Comparison of ENCODE assay signal across 20 cellular contexts in the genomic region with DNA sequence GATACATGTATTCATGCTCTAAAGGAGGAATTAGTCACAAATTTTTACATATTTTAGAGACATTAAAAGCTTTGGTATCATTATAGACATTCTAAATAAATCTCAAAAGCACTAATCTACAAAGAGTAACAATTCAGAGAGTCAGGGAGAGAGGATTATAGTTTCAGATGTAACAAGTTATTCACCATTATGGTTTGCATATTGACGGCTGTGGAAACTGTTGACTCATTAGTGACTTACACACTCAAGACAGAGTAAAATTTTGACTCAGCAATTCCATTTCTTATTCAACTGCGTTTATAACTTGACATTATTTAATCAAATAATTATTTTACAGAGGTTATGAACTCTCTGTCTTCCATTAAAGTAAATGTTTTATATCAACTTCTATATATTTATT.
A peak's percentile ranks its signal among the peaks of the same experiment; 100 is the strongest.
DNase-seq lines count a peak whose midpoint lies in the region; ATAC-seq, FAIRE-seq and TF ChIP-seq lines count a peak whose summit lies in the region.
"Had no signal": no experiment of that assay in that cellular context is flagged by ENCODE, and none has a peak within 500 bp of the region (broad histone marks: within the 10 kb centered on the region; RNA-seq: fewer than 3 reads in every experiment).

No MANE protein-coding gene starts in this region.

- CTCF ChIA-PET in CD4-positive, alpha-beta T cell (lab: Charles Lee) = no interaction called here
- CTCF ChIA-PET in A673 (lab: Charles Lee) = no interaction called here

- H3K4me1 Mint-ChIP-seq in CD4-positive, alpha-beta T cell (ENCODE audit: low read depth) = no peaks in the 10 kb centered on the region
- H3K4me1 Mint-ChIP-seq: activated naive CD8-positive, alpha-beta T cell treated with anti-CD3 and anti-CD28 coated beads, Interleukin-2, amount 10 ng/mL, durations not matched to agents 7 days and 5 days; memory B cell; naive thymus-derived CD4-positive, alpha-beta T cell had no signal

- intact Hi-C loops in CD4-positive, alpha-beta T cell (cut with DNase I, micrococcal nuclease) = no loop called here
- intact Hi-C loops in A673 (cut with micrococcal nuclease; ENCODE audit: unreplicated experiment) = no loop called here

- no peak overlapping the region for H3K4me3 Mint-ChIP-seq in CD4-positive, alpha-beta T cell
- H3K4me3 Mint-ChIP-seq: activated naive CD8-positive, alpha-beta T cell treated with anti-CD3 and anti-CD28 coated beads, Interleukin-2, amount 10 ng/mL, durations not matched to agents 7 days and 5 days; CD8-positive, alpha-beta T cell; memory B cell; naive thymus-derived CD4-positive, alpha-beta T cell had no signal

- no peaks in the 10 kb centered on the region for H3K27me3 ChIP-seq in CD4-positive, alpha-beta T cell (ENCODE audit: control insufficient read depth, insufficient read depth, low read length)
- H3K27me3 ChIP-seq in A673 (replicated peaks; ENCODE audit: insufficient read depth, low read depth, low read length, poor library complexity) = no peaks in the 10 kb centered on the region
- H3K27me3 ChIP-seq: gastroesophageal sphincter had no signal

- H3K4me1 ChIP-seq in A673 (ENCODE audit: insufficient read depth, low read length, poor library complexity, severe bottlenecking) = no peaks in the 10 kb centered on the region
- H3K4me1 ChIP-seq: gastroesophageal sphincter, HAP-1 had no signal

- peaks cover 5% of the 10 kb centered on the region for H3K9me3 Mint-ChIP-seq in CD4-positive, alpha-beta T cell

- ATAC-seq in CD4-positive, alpha-beta T cell (ENCODE audit: poor library complexity) = no peak
- ATAC-seq in GM21737 (IDR thresholded peaks at IDR 0.05; ENCODE audit: unreplicated experiment) (no peak), GM19035 (IDR thresholded peaks at IDR 0.05; ENCODE audit: unreplicated experiment) (no peak)
- ATAC-seq: CD8-positive, alpha-beta T cell; gastroesophageal sphincter; naive thymus-derived CD4-positive, alpha-beta T cell had no signal

- no TSS peak for BruUV-seq in A673 (replicated peaks; lab: Mats Ljungman, UMichigan)

- peaks cover 3% of the 10 kb centered on the region for H3K36me3 ChIP-seq in A673 (ENCODE audit: insufficient read depth, low read length, poor library complexity, severe bottlenecking)
- H3K36me3 ChIP-seq: gastroesophageal sphincter, HAP-1 had no signal

- no peaks in the 10 kb centered on the region for H3K36me3 Mint-ChIP-seq in CD4-positive, alpha-beta T cell (ENCODE audit: low read depth)
- H3K36me3 Mint-ChIP-seq: activated naive CD8-positive, alpha-beta T cell treated with anti-CD3 and anti-CD28 coated beads, Interleukin-2, amount 10 ng/mL, durations not matched to agents 7 days and 5 days; CD8-positive, alpha-beta T cell; memory B cell; naive thymus-derived CD4-positive, alpha-beta T cell had no signal

- no peak for TF ChIP-seq CTCF in CD4-positive, alpha-beta T cell (IDR thresholded peaks at IDR 0.05)
- TF ChIP-seq CTCF in A673 (conservative IDR thresholded peaks at IDR 0.05; ENCODE audit: low read depth, low read length) = no peak

- no peak overlapping the region for H3K27ac Mint-ChIP-seq in CD4-positive, alpha-beta T cell
- H3K27ac Mint-ChIP-seq: activated naive CD8-positive, alpha-beta T cell treated with anti-CD3 and anti-CD28 coated beads, Interleukin-2, amount 10 ng/mL, durations not matched to agents 7 days and 5 days; CD8-positive, alpha-beta T cell; memory B cell; naive thymus-derived CD4-positive, alpha-beta T cell had no signal

- H3K27ac ChIP-seq in epithelial cell of prostate = peak overlapping the region; percentile 88
- H3K27ac ChIP-seq in CD4-positive, alpha-beta T cell (ENCODE audit: low read depth, low read length) = no peak overlapping the region
- no peak overlapping the region for H3K27ac ChIP-seq in A673 (ENCODE audit: low read depth, low read length, poor library complexity, severe bottlenecking)
- H3K27ac ChIP-seq: gastroesophageal sphincter had no signal

- no peak overlapping the region for H3K4me3 ChIP-seq in A673 (ENCODE audit: low read depth, low read length, poor library complexity, severe bottlenecking)
- H3K4me3 ChIP-seq: gastroesophageal sphincter, HAP-1 had no signal

- peak; percentile 25 for FAIRE-seq in G401.6 (lab: Jason Lieb, UNC)

- POLR2A ChIA-PET in CD4-positive, alpha-beta T cell (lab: Charles Lee) = no interaction called here
- POLR2A ChIA-PET in A673 (lab: Charles Lee; ENCODE audit: low non-redundant PET) = no interaction called here

- H3K27me3 Mint-ChIP-seq in CD4-positive, alpha-beta T cell = no peaks in the 10 kb centered on the region
- H3K27me3 Mint-ChIP-seq: activated naive CD8-positive, alpha-beta T cell treated with anti-CD3 and anti-CD28 coated beads, Interleukin-2, amount 10 ng/mL, durations not matched to agents 7 days and 5 days; memory B cell; naive thymus-derived CD4-positive, alpha-beta T cell had no signal

- no peaks in the 10 kb centered on the region for H3K9me3 ChIP-seq in CD4-positive, alpha-beta T cell (ENCODE audit: control insufficient read depth, low read length)
- H3K9me3 ChIP-seq in A673 (ENCODE audit: low read depth, low read length, poor library complexity, severe bottlenecking) = peaks cover 6% of the 10 kb centered on the region
- H3K9me3 ChIP-seq: HAP-1 had no signal

- DNase-seq in RKO (ENCODE audit: low spot score) = peak; percentile 72
- DNase-seq in epithelial cell of prostate (ENCODE audit: low read depth, low spot score) = peak; percentile 84
- peak; percentile 44 for DNase-seq in renal cortical epithelial cell (ENCODE audit: low read depth)
- DNase-seq in CD4-positive, alpha-beta T cell = no peak
- DNase-seq in A673 (ENCODE audit: low spot score) = no peak
- DNase-seq: activated CD4-positive, alpha-beta T cell treated with anti-CD3 and anti-CD28 coated beads for 4 hours; activated naive CD8-positive, alpha-beta T cell treated with anti-CD3 and anti-CD28 coated beads, Interleukin-2, amount 10 ng/mL, durations not matched to agents 7 days and 5 days; CD8-positive, alpha-beta T cell; kidney glomerular epithelial cell; naive thymus-derived CD4-positive, alpha-beta T cell; NCI-H1105; NCI-H2081; NCI-H510A; Right ventricle myocardium superior had no signal

Comparison
In these comparisons a context has a peak if more than half of its experiments do, and no peak if none do; other contexts are left out.
1. DNase-seq: peak in RKO (single experiment), epithelial cell of prostate (single experiment) and renal cortical epithelial cell (single experiment); none in CD4-positive, alpha-beta T cell (0 of 10) and A673 (single experiment).